In genomic region chr20:3195607-3196230, GRCh38 we compare ENCODE assay signal across 21 cellular contexts. TPM values are rescaled to one million over a fixed set of nuclear protein-coding genes. Genes with fewer than 3 reads are reported as not detected.
DNase-seq lines count a peak whose midpoint lies in the region; ATAC-seq and TF ChIP-seq lines count a peak whose summit lies in the region.
"Had no signal": no experiment of that assay in that cellular context is flagged by ENCODE, and none has a peak within 500 bp of the region (broad histone marks: within the 10 kb centered on the region; RNA-seq: fewer than 3 reads in every experiment).

No MANE protein-coding gene starts in this region.

- no peak for TF ChIP-seq EP300 in sigmoid colon (IDR thresholded peaks at IDR 0.05)

- DNase-seq in activated naive CD4-positive, alpha-beta T cell treated with anti-CD3 and anti-CD28 coated beads for 36 hours = no peak
- DNase-seq in activated naive CD4-positive, alpha-beta T cell treated with Interleukin-2 at 50 U/mL for 16 hours = no peak
- DNase-seq in H7 (peak; percentile 25), caudate nucleus (lab: John Stamatoyannopoulos, UW) (no peak), osteoblast (ENCODE audit: insufficient read length, low spot score, missing footprints) (peak; percentile 58), sigmoid colon (no peak), middle frontal gyrus (ENCODE audit: extremely low spot score, low spot score) (no peak)
- DNase-seq: ACHN; activated CD4-positive, CD25-positive, alpha-beta regulatory T cell treated with anti-CD3 and anti-CD28 coated beads, Interleukin-2, amount 50 U/mL, for 72 hours; DND-41; hippocampal formation; NCI-H1930; NCI-H2227 treated with DMSO at 0.1 percent for 48 hours; NCI-H774 had no signal

- H3K9me3 Mint-ChIP-seq in activated naive CD4-positive, alpha-beta T cell treated with anti-CD3 and anti-CD28 coated beads for 36 hours = no peaks in the 10 kb centered on the region
- H3K9me3 Mint-ChIP-seq: CD14-positive monocyte had no signal

- H3K4me3 Mint-ChIP-seq in activated naive CD4-positive, alpha-beta T cell treated with anti-CD3 and anti-CD28 coated beads for 36 hours = no peak overlapping the region
- H3K4me3 Mint-ChIP-seq: CD14-positive monocyte had no signal

- H3K27me3 ChIP-seq in H7 (ENCODE audit: control insufficient read depth, insufficient read depth, low read length) (no peaks in the 10 kb centered on the region), osteoblast (ENCODE audit: insufficient read depth, low read length) (no peaks in the 10 kb centered on the region), sigmoid colon (no peaks in the 10 kb centered on the region)
- H3K27me3 ChIP-seq: right lobe of liver, tibial nerve had no signal

- TF ChIP-seq CTCF in osteoblast (IDR thresholded peaks at IDR 0.05; ENCODE audit: extremely low read depth, low read depth, low read length) (no peak), sigmoid colon (IDR thresholded peaks at IDR 0.05) (no peak)

- TF ChIP-seq POLR2A in sigmoid colon (IDR thresholded peaks at IDR 0.05) = no peak

- H4K20me1 ChIP-seq in osteoblast (ENCODE audit: insufficient read depth, low read length) = no peaks in the 10 kb centered on the region

- H3K4me3 ChIP-seq in H7 (ENCODE audit: insufficient read depth, low read depth, low read length) = no peak overlapping the region
- H3K4me3 ChIP-seq in osteoblast (ENCODE audit: insufficient read depth, low read length) = no peak overlapping the region
- no peak overlapping the region for H3K4me3 ChIP-seq in sigmoid colon
- H3K4me3 ChIP-seq: lower lobe of right lung, right lobe of liver, tibial nerve had no signal

- H3K27ac Mint-ChIP-seq in activated naive CD4-positive, alpha-beta T cell treated with anti-CD3 and anti-CD28 coated beads for 36 hours = peak overlapping the region; percentile 67

- H3K27me3 Mint-ChIP-seq in activated naive CD4-positive, alpha-beta T cell treated with anti-CD3 and anti-CD28 coated beads for 36 hours (ENCODE audit: low read depth) = no peaks in the 10 kb centered on the region

- no peak overlapping the region for H3K4me2 ChIP-seq in osteoblast (ENCODE audit: insufficient read depth, low read length)

- peak overlapping the region; percentile 80 for H3K27ac ChIP-seq in caudate nucleus (ENCODE audit: low read depth, low read length)
- no peak overlapping the region for H3K27ac ChIP-seq in osteoblast (ENCODE audit: low read depth, low read length)
- H3K27ac ChIP-seq in sigmoid colon = no peak overlapping the region
- H3K27ac ChIP-seq: epithelial cell of prostate, lower lobe of right lung, parathyroid adenoma, right lobe of liver, tibial nerve had no signal

- H3K9me3 ChIP-seq in osteoblast (ENCODE audit: low read depth, low read length) = no peaks in the 10 kb centered on the region
- no peaks in the 10 kb centered on the region for H3K9me3 ChIP-seq in sigmoid colon
- H3K9me3 ChIP-seq: lower lobe of right lung, right lobe of liver, tibial nerve had no signal

- ATAC-seq in HG02885 (IDR thresholded peaks at IDR 0.05; ENCODE audit: poor library complexity, unreplicated experiment) = no peak
- ATAC-seq: lower lobe of right lung, right lobe of liver had no signal

- H3K4me1 ChIP-seq in osteoblast (ENCODE audit: insufficient read depth, low read length) (no peaks in the 10 kb centered on the region), sigmoid colon (no peaks in the 10 kb centered on the region)
- H3K4me1 ChIP-seq: lower lobe of right lung, parathyroid adenoma, right lobe of liver, tibial nerve had no signal

- intact Hi-C loops in activated naive CD4-positive, alpha-beta T cell treated with anti-CD3 and anti-CD28 coated beads for 36 hours (cut with micrococcal nuclease) = no loop called here
- intact Hi-C loops in sigmoid colon (cut with DNase I) = no loop called here

- H3K36me3 ChIP-seq in H7 (replicated peaks; ENCODE audit: control insufficient read depth, insufficient read depth, low read length) = peaks cover 52% of the 10 kb centered on the region
- peaks cover 73% of the 10 kb centered on the region for H3K36me3 ChIP-seq in osteoblast (ENCODE audit: insufficient read depth, low read length)
- peaks cover 29 to 99% (median 58%) of the 10 kb centered on the region in 4 donors for H3K36me3 ChIP-seq in sigmoid colon

- peaks cover 10% of the 10 kb centered on the region for H3K4me1 Mint-ChIP-seq in activated naive CD4-positive, alpha-beta T cell treated with anti-CD3 and anti-CD28 coated beads for 36 hours (ENCODE audit: low read depth)
- H3K4me1 Mint-ChIP-seq: CD14-positive monocyte had no signal

- no peak overlapping the region for H2AFZ ChIP-seq in osteoblast (ENCODE audit: low read length)
- H2AFZ ChIP-seq: parathyroid adenoma had no signal

- H3K79me2 ChIP-seq in osteoblast (ENCODE audit: insufficient read depth, low read length) = no peaks in the 10 kb centered on the region

- CTCF ChIA-PET in activated naive CD4-positive, alpha-beta T cell treated with anti-CD3 and anti-CD28 coated beads for 36 hours (lab: Charles Lee) = interaction anchor here (0.6 kb wide), 1 partner anchor 82 kb away, joined by 3 read pairs; no protein-coding TSS in a partner anchor

- peaks cover 50% of the 10 kb centered on the region for H3K36me3 Mint-ChIP-seq in activated naive CD4-positive, alpha-beta T cell treated with anti-CD3 and anti-CD28 coated beads for 36 hours (ENCODE audit: low read depth)

- 90 to 92% methylated on average over 6 of the region's 6 CpGs for WGBS in sigmoid colon, 2 donors

RNA-seq across cellular contexts. Expression of gene DDRGK1, which starts 8.8 kb away (rescaled TPM):
- 10 to 100 TPM; 78.2 to 79.5 TPM for total RNA-seq in activated naive CD4-positive, alpha-beta T cell treated with anti-CD3 and anti-CD28 coated beads for 36 hours
- 38.5 and 46.5 TPM in 2 replicates for total RNA-seq in H7 (2014; rRNA removed; shearing (Covaris generic))
- total RNA-seq in osteoblast = 25.9 and 26.8 TPM in 2 replicates
- total RNA-seq in sigmoid colon = 10 to 100 TPM; 56.0 to 86.1 (median 73.6) TPM
- polyA plus RNA-seq in sigmoid colon = 10 to 100 TPM; 16.8 to 74.3 (median 19.9) TPM

RNA-seq across cellular contexts. Expression of gene ITPA, which starts 13.6 kb away (rescaled TPM):
- 10 to 100 TPM; 38.2 to 42.1 TPM for total RNA-seq in activated naive CD4-positive, alpha-beta T cell treated with anti-CD3 and anti-CD28 coated beads for 36 hours
- 140 and 147 TPM in 2 replicates for total RNA-seq in H7 (2014; rRNA removed; shearing (Covaris generic))
- total RNA-seq in osteoblast = 29.8 and 34.0 TPM in 2 replicates
- total RNA-seq in sigmoid colon = 10 to 100 TPM; 17.1 to 31.7 (median 22.6) TPM
- 10 to 100 TPM; 47.4 to 92.5 (median 47.9) TPM for polyA plus RNA-seq in sigmoid colon

RNA-seq across cellular contexts. Expression of gene LZTS3, which starts 22.4 kb away (rescaled TPM):
- 1 to 10 TPM; 1.2 to 1.4 TPM for total RNA-seq in activated naive CD4-positive, alpha-beta T cell treated with anti-CD3 and anti-CD28 coated beads for 36 hours
- 10.2 and 11.0 TPM in 2 replicates for total RNA-seq in H7 (2014; rRNA removed; shearing (Covaris generic))
- 2.4 and 3.6 TPM in 2 replicates for total RNA-seq in osteoblast
- total RNA-seq in sigmoid colon = 1 to 10 TPM; 5.4 to 9.4 (median 8.4) TPM
- 10 to 100 TPM in 1 of 3 donors, 1 to 10 TPM in 2; 2.4 to 10.5 (median 2.5) TPM for polyA plus RNA-seq in sigmoid colon

RNA-seq across cellular contexts. Expression of gene FASTKD5, which starts 36.1 kb away (rescaled TPM):
- 10 to 100 TPM; 11.8 to 12.0 TPM for total RNA-seq in activated naive CD4-positive, alpha-beta T cell treated with anti-CD3 and anti-CD28 coated beads for 36 hours
- 20.4 and 22.0 TPM in 2 replicates for total RNA-seq in H7 (2014; rRNA removed; shearing (Covaris generic))
- total RNA-seq in osteoblast (8.3 and 9.4 TPM in 2 replicates), sigmoid colon (10 to 100 TPM in 2 of 4 donors, 1 to 10 TPM in 2; 9.1 to 12.5 (median 10.3) TPM)
- 10 to 100 TPM in 2 of 3 donors, 1 to 10 TPM in 1; 7.2 to 14.4 (median 11.3) TPM for polyA plus RNA-seq in sigmoid colon

RNA-seq across cellular contexts. Expression of gene UBOX5, which starts 36.1 kb away (rescaled TPM):
- 1 to 10 TPM; 5.4 to 5.9 TPM for total RNA-seq in activated naive CD4-positive, alpha-beta T cell treated with anti-CD3 and anti-CD28 coated beads for 36 hours
- 6.4 and 6.9 TPM in 2 replicates for total RNA-seq in H7 (2014; rRNA removed; shearing (Covaris generic))
- total RNA-seq in osteoblast (4.1 and 4.3 TPM in 2 replicates), sigmoid colon (1 to 10 TPM; 6.3 to 9.4 (median 7.5) TPM)
- 1 to 10 TPM; 3.0 to 5.0 (median 3.0) TPM for polyA plus RNA-seq in sigmoid colon

Comparison
In these comparisons a context has a peak if more than half of its experiments do, and no peak if none do; other contexts are left out.
1. DNase-seq: peak in H7 (single experiment) and osteoblast (single experiment); none in activated naive CD4-positive, alpha-beta T cell treated with anti-CD3 and anti-CD28 coated beads for 36 hours (single experiment), activated naive CD4-positive, alpha-beta T cell treated with Interleukin-2 at 50 U/mL for 16 hours (single experiment), caudate nucleus (0 of 61), sigmoid colon (single experiment) and middle frontal gyrus (single experiment).